In genomic region chr15:77487479-77487861, GRCh38 we compare ENCODE assay signal across 14 cellular contexts.
DNase-seq lines count a peak whose midpoint lies in the region; ATAC-seq, FAIRE-seq and TF ChIP-seq lines count a peak whose summit lies in the region.
"Had no signal": no experiment of that assay in that cellular context is flagged by ENCODE, and none has a peak within 500 bp of the region (broad histone marks: within the 10 kb centered on the region; RNA-seq: fewer than 3 reads in every experiment).

No MANE protein-coding gene starts in this region.

- FAIRE-seq in frontal cortex (lab: Jason Lieb, UNC), result no peak
- FAIRE-seq: HTR-8/SVneo had no signal

- TF ChIP-seq CTCF in adrenal gland (IDR thresholded peaks at IDR 0.05), result no peak

- intact Hi-C loops in adrenal gland (cut with DNase I), result no loop called here

- H3K27ac Mint-ChIP-seq in activated naive CD4-positive, alpha-beta T cell treated with anti-CD3 and anti-CD28 coated beads, Interleukin-2, amount 50 U/mL, for 24 hours, result peak overlapping the region; percentile 82
- H3K27ac Mint-ChIP-seq in memory B cell, result peak overlapping the region; percentile 40

- H3K4me1 Mint-ChIP-seq in activated naive CD4-positive, alpha-beta T cell treated with anti-CD3 and anti-CD28 coated beads, Interleukin-2, amount 50 U/mL, for 24 hours, result peaks cover 32% of the 10 kb centered on the region
- peaks cover 10% of the 10 kb centered on the region for H3K4me1 Mint-ChIP-seq in memory B cell

- TF ChIP-seq POLR2A in adrenal gland (IDR thresholded peaks at IDR 0.05), result no peak

- H3K4me1 ChIP-seq in adrenal gland (replicated peaks in 1 of 2), result peaks cover 21 to 28% of the 10 kb centered on the region in 2 donors
- no peaks in the 10 kb centered on the region for H3K4me1 ChIP-seq in thymus (ENCODE audit: control insufficient read depth, insufficient read depth, low read length)

- H3K9me3 Mint-ChIP-seq in activated naive CD4-positive, alpha-beta T cell treated with anti-CD3 and anti-CD28 coated beads, Interleukin-2, amount 50 U/mL, for 24 hours, result no peaks in the 10 kb centered on the region
- H3K9me3 Mint-ChIP-seq in memory B cell, result no peaks in the 10 kb centered on the region
- H3K9me3 Mint-ChIP-seq: central memory CD8-positive, alpha-beta T cell had no signal

- H3K9me3 ChIP-seq in adrenal gland (replicated peaks in 1 of 3), result no peaks in the 10 kb centered on the region
- no peaks in the 10 kb centered on the region for H3K9me3 ChIP-seq in thymus (ENCODE audit: control insufficient read depth)
- H3K9me3 ChIP-seq: upper lobe of right lung had no signal

- H3K36me3 ChIP-seq in adrenal gland (replicated peaks in 1 of 2) (peaks cover 0 to 20% of the 10 kb centered on the region in 2 donors), thymus (ENCODE audit: control insufficient read depth, insufficient read depth) (peaks cover 17% of the 10 kb centered on the region)

- peaks cover 12% of the 10 kb centered on the region for H3K36me3 Mint-ChIP-seq in activated naive CD4-positive, alpha-beta T cell treated with anti-CD3 and anti-CD28 coated beads, Interleukin-2, amount 50 U/mL, for 24 hours
- H3K36me3 Mint-ChIP-seq in memory B cell, result peaks cover 24% of the 10 kb centered on the region

- no peak for DNase-seq in activated naive CD4-positive, alpha-beta T cell (lab: John Stamatoyannopoulos, UW)
- DNase-seq in adrenal gland (no peak), memory B cell (ENCODE audit: low spot score in 2 of 2) (no peak), NCI-H187 (lab: John Stamatoyannopoulos, UW) (no peak), frontal cortex (ENCODE audit: low spot score in 2 of 2) (no peak)
- DNase-seq: activated naive CD4-positive, alpha-beta T cell treated with Interleukin-2 at 50 U/mL for 16 hours; DMS153; upper lobe of right lung had no signal

- WGBS in adrenal gland, 4 donors, result 60 to 88% (median 77%) methylated on average over 1 of the region's 1 CpG
- WGBS in thymus, result 82% methylated on average over 1 of the region's 1 CpG

- H3K4me3 ChIP-seq in adrenal gland, result no peak overlapping the region
- H3K4me3 ChIP-seq in thymus (ENCODE audit: low read length), result no peak overlapping the region
- H3K4me3 ChIP-seq: upper lobe of right lung had no signal

- no peaks in the 10 kb centered on the region for H3K27me3 ChIP-seq in adrenal gland
- no peaks in the 10 kb centered on the region for H3K27me3 ChIP-seq in thymus (ENCODE audit: control insufficient read depth, insufficient read depth)
- H3K27me3 ChIP-seq: upper lobe of right lung had no signal

- no peaks in the 10 kb centered on the region for H3K27me3 Mint-ChIP-seq in activated naive CD4-positive, alpha-beta T cell treated with anti-CD3 and anti-CD28 coated beads, Interleukin-2, amount 50 U/mL, for 24 hours
- H3K27me3 Mint-ChIP-seq in memory B cell, result no peaks in the 10 kb centered on the region
- H3K27me3 Mint-ChIP-seq: central memory CD8-positive, alpha-beta T cell had no signal

- ATAC-seq in memory B cell (ENCODE audit: low read depth) (no peak), HG03196 (IDR thresholded peaks at IDR 0.05; ENCODE audit: unreplicated experiment) (no peak)
- ATAC-seq: left lobe of liver, upper lobe of right lung had no signal

- H3K27ac ChIP-seq in adrenal gland, result peak overlapping the region; percentile 6 to 72 (median 44)
- peak overlapping the region; percentile 15 for H3K27ac ChIP-seq in thymus (ENCODE audit: low read depth)
- H3K27ac ChIP-seq: upper lobe of right lung had no signal

- H3K4me3 Mint-ChIP-seq in activated naive CD4-positive, alpha-beta T cell treated with anti-CD3 and anti-CD28 coated beads, Interleukin-2, amount 50 U/mL, for 24 hours, result no peak overlapping the region
- H3K4me3 Mint-ChIP-seq in memory B cell, result no peak overlapping the region
- H3K4me3 Mint-ChIP-seq: central memory CD8-positive, alpha-beta T cell had no signal
